In the genomic region with DNA sequence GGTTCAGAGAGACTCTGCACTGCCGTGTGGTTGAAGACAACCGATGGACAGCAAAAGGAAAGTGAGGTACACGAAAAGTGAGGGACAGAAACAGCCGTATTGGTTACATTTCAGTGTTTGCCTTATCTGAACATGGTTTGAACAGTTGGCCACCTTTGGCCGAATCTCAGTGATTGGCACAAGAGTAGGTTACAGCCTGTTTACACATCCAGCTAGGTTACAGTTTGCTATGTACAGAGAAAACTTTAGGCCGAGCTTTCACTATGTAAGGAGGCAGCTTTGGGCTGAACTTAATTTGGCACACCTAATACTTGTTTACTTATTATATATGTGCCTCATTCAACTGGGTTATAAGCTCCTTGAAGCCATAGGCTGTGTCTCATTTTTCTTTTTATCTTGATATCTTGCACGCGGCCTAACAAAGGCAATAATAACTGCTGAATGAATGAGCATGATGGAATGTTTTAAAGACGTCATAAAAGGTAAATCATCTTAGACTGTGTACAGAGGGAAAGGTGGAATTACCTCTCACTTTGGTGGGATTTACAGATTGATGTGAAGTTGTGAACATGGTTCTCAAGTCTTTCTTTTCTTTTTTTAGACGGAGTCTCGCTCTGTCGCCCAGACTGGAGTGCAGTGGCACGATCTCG, we compare ENCODE assay signal across 15 cellular contexts. TPM values are rescaled to one million over a fixed set of nuclear protein-coding genes. Genes with fewer than 3 reads are reported as not detected.
DNase-seq lines count a peak whose midpoint lies in the region; ATAC-seq, FAIRE-seq and TF ChIP-seq lines count a peak whose summit lies in the region.
"Had no signal": no experiment of that assay in that cellular context is flagged by ENCODE, and none has a peak within 500 bp of the region (broad histone marks: within the 10 kb centered on the region; RNA-seq: fewer than 3 reads in every experiment).

No MANE protein-coding gene starts in this region.

- no peaks in the 10 kb centered on the region for H3K36me3 ChIP-seq in ACC112 (ENCODE audit: insufficient read depth, low read length)
- no peaks in the 10 kb centered on the region for H3K36me3 ChIP-seq in astrocyte (ENCODE audit: insufficient read depth, low read length)
- no peaks in the 10 kb centered on the region for H3K36me3 ChIP-seq in mucosa of descending colon (ENCODE audit: low read depth)

- H3K9me3 ChIP-seq in astrocyte (ENCODE audit: insufficient read depth, low read depth, low read length) (no peaks in the 10 kb centered on the region), mucosa of descending colon (no peaks in the 10 kb centered on the region)
- H3K9me3 ChIP-seq: A549 had no signal

- H3K4me2 ChIP-seq in astrocyte (ENCODE audit: low read length), result no peak overlapping the region
- H3K4me2 ChIP-seq: A549 had no signal

- H3K9me3 Mint-ChIP-seq in astrocyte (ENCODE audit: unreplicated experiment), result peaks cover 3% of the 10 kb centered on the region
- H3K9me3 Mint-ChIP-seq: CD4-positive, alpha-beta memory T cell had no signal

- intact Hi-C loops in mucosa of descending colon (cut with DNase I, micrococcal nuclease) (no loop called here), dorsolateral prefrontal cortex (cut with DNase I) (no loop called here), Right ventricle myocardium superior (cut with DNase I) (no loop called here)

- H3K4me1 ChIP-seq in ACC112 (ENCODE audit: control insufficient read depth, insufficient read depth, low read length, unreplicated experiment) (peaks cover 29% of the 10 kb centered on the region), astrocyte (ENCODE audit: insufficient read depth, low read length) (peaks cover 31% of the 10 kb centered on the region), mucosa of descending colon (ENCODE audit: low read depth) (peaks cover 8% of the 10 kb centered on the region)
- H3K4me1 ChIP-seq: A549 had no signal

- H2AFZ ChIP-seq in ACC112 (ENCODE audit: low read length, unreplicated experiment) (no peak overlapping the region), astrocyte (ENCODE audit: low read depth, low read length) (no peak overlapping the region)

- peaks cover 5% of the 10 kb centered on the region for H3K36me3 Mint-ChIP-seq in astrocyte (ENCODE audit: low read depth, unreplicated experiment)
- H3K36me3 Mint-ChIP-seq: CD4-positive, alpha-beta memory T cell had no signal

- H3K4me3 ChIP-seq in ACC112 (ENCODE audit: low read depth, low read length) (no peak overlapping the region), astrocyte (ENCODE audit: insufficient read depth, low read depth, low read length) (no peak overlapping the region), mucosa of descending colon (no peak overlapping the region), dorsolateral prefrontal cortex (no peak overlapping the region)
- H3K4me3 ChIP-seq: A549 had no signal

- peak; percentile 93 for ATAC-seq in mucosa of descending colon
- ATAC-seq in Right ventricle myocardium superior (ENCODE audit: poor library complexity), result no peak
- ATAC-seq: A549 had no signal

- peak; percentile 26 for DNase-seq in HT-29 (ENCODE audit: low spot score)
- DNase-seq in astrocyte (ENCODE audit: low read depth), result no peak
- peak in 1 of 3 donors; percentile 78 for DNase-seq in mucosa of descending colon
- no peak for DNase-seq in ureter (ENCODE audit: low spot score)
- no peak for DNase-seq in dorsolateral prefrontal cortex
- DNase-seq in Right ventricle myocardium superior, result no peak
- DNase-seq in NCI-H1436 (lab: John Stamatoyannopoulos, UW), result no peak
- DNase-seq: AML-193; CD4-positive, alpha-beta memory T cell; DND-41; NCI-H69 had no signal

- H3K9ac ChIP-seq in astrocyte (ENCODE audit: low read length), result no peak overlapping the region

- H4K20me1 ChIP-seq in astrocyte (ENCODE audit: insufficient read depth, low read length), result no peaks in the 10 kb centered on the region

- H3K4me1 Mint-ChIP-seq in astrocyte (ENCODE audit: low read depth, unreplicated experiment), result peaks cover 16% of the 10 kb centered on the region
- H3K4me1 Mint-ChIP-seq: CD4-positive, alpha-beta memory T cell had no signal

- no peaks in the 10 kb centered on the region for H3K79me2 ChIP-seq in ACC112 (ENCODE audit: control insufficient read depth, insufficient read depth, low read length, unreplicated experiment)
- no peaks in the 10 kb centered on the region for H3K79me2 ChIP-seq in astrocyte (ENCODE audit: insufficient read depth, low read length)

- H3K27me3 ChIP-seq in ACC112 (ENCODE audit: insufficient read depth, low read length) (no peaks in the 10 kb centered on the region), astrocyte (ENCODE audit: insufficient read depth, low read length) (no peaks in the 10 kb centered on the region), dorsolateral prefrontal cortex (no peaks in the 10 kb centered on the region)

- peak overlapping the region; percentile 13; the same call in 1 of the 2 replicates for H3K27ac ChIP-seq in ACC112 (ENCODE audit: low read depth, low read length)
- peak overlapping the region; percentile 87 for H3K27ac ChIP-seq in astrocyte (ENCODE audit: low read depth, low read length)
- no peak overlapping the region for H3K27ac ChIP-seq in dorsolateral prefrontal cortex
- H3K27ac ChIP-seq: A549 had no signal

- TF ChIP-seq CTCF in astrocyte (IDR thresholded peaks at IDR 0.05; ENCODE audit: insufficient read depth, low read depth, low read length), result no peak
- no peak for TF ChIP-seq CTCF in mucosa of descending colon (IDR thresholded peaks at IDR 0.05)
- TF ChIP-seq CTCF in dorsolateral prefrontal cortex (IDR thresholded peaks at IDR 0.05 in 54 of 56, conservative IDR thresholded peaks at IDR 0.05 in 2 of 56; ENCODE audit: low read depth in 1 of 56, partially characterized antibody in 56 of 56), result no peak

- no peak overlapping the region for H3K27ac Mint-ChIP-seq in astrocyte (ENCODE audit: unreplicated experiment)
- H3K27ac Mint-ChIP-seq: CD4-positive, alpha-beta memory T cell had no signal

- H3K27me3 Mint-ChIP-seq in astrocyte (ENCODE audit: low read depth, unreplicated experiment), result no peaks in the 10 kb centered on the region

- FAIRE-seq in astrocyte (lab: Jason Lieb, UNC), result no peak
- FAIRE-seq: D721Med, H1 had no signal

- H3K4me3 Mint-ChIP-seq in astrocyte (ENCODE audit: unreplicated experiment), result no peak overlapping the region
- H3K4me3 Mint-ChIP-seq: CD4-positive, alpha-beta memory T cell had no signal

RNA-seq across cellular contexts. Expression of gene GREM1, which starts 17.2 kb away (rescaled TPM):
- total RNA-seq in HT-29 (2014; rRNA removed; shearing (Covaris generic)), result not detected in 2 replicates
- total RNA-seq in astrocyte (74.5 and 112 TPM in 2 replicates), mucosa of descending colon (10 to 100 TPM in 2 of 3 donors, 1 to 10 TPM in 1; 9.1 to 77.8 (median 44.8) TPM), ureter (26.0 TPM), dorsolateral prefrontal cortex (100 to 1,000 TPM in 1 of 120 experiments, 10 to 100 TPM in 89, 1 to 10 TPM in 30; 2.4 to 117 (median 17.9) TPM), Right ventricle myocardium superior (not detected)
- total RNA-seq: CD4-positive, alpha-beta memory T cell had no signal

RNA-seq across cellular contexts. Expression of gene SCG5, which starts 59.1 kb away (rescaled TPM):
- total RNA-seq in HT-29 (2014; rRNA removed; shearing (Covaris generic)), result 0.25 and 0.37 TPM in 2 replicates
- total RNA-seq in astrocyte (12.1 and 14.7 TPM in 2 replicates), mucosa of descending colon (1 to 10 TPM; 4.2 to 7.0 (median 5.7) TPM), ureter (0.81 TPM), dorsolateral prefrontal cortex (100 to 1,000 TPM in 119 of 120 experiments, 10 to 100 TPM in 1; 61.3 to 336 (median 242) TPM), Right ventricle myocardium superior (not detected)

Comparison
In these comparisons a context has a peak if more than half of its experiments do, and no peak if none do; other contexts are left out.
1. H3K27ac ChIP-seq: peak in ACC112 (single experiment) and astrocyte (single experiment); none in dorsolateral prefrontal cortex (0 of 59).